Comparison of ENCODE assay signal across 8 cellular contexts in the genomic region with DNA sequence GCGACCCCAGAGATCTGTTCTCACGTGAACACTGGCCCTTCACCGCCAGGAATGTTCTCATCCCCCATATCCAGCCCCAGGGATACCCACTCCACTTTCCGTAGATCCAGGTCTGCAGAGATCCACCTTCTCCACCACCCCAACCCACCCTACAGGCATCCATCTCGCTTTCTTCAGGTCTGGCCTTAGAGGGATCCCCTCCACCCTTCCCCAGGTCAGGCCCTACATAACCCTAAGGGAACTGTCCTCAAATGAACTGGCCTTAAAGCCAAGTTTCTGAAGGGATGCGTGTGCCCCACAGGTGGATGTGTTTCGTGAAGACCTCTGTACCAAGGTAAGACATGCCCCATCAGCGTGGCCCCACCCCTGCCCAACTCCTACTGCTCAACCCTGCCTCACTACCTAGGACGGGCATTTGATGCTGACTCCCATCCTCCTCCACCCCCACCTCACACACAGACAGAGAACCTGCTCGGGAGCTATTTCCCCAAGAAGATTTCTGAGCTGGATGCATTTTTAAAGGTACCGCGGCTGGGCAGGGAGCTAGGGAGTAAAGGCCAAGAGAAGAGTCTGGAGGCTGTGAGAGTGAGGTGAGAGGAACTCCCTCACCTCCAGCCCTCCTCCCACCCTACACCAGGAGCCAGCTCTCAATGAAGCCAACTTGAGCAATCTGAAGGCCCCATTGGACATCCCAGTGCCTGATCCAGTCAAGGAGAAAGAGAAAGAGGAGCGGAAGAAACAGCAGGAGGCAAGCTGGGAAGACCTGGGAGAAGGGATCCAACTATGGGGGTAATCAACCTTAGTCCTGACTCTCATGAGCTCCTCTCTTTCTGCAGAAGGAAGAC. TPM values are rescaled to one million over a fixed set of nuclear protein-coding genes. Genes with fewer than 3 reads are reported as not detected.
DNase-seq lines count a peak whose midpoint lies in the region; ATAC-seq, FAIRE-seq and TF ChIP-seq lines count a peak whose summit lies in the region.

No MANE protein-coding gene starts in this region.

- no peak overlapping the region for H3K27ac ChIP-seq in neuronal stem cell (replicated peaks; ENCODE audit: low read length)

- H3K27ac Mint-ChIP-seq in effector memory CD8-positive, alpha-beta T cell: peak overlapping the region; percentile 87 to 88

- H3K4me2 ChIP-seq in neuronal stem cell (ENCODE audit: insufficient read depth, low read length, poor library complexity, severe bottlenecking): peak overlapping the region; percentile 90

- H3K27me3 ChIP-seq in NT2/D1 (ENCODE audit: insufficient read depth, insufficient read length): peaks cover 4% of the 10 kb centered on the region
- H3K27me3 ChIP-seq in neuronal stem cell (ENCODE audit: control insufficient read depth in 3 of 3, insufficient read depth in 3 of 3, low read depth in 1 of 3, low read length in 3 of 3): no peaks in the 10 kb centered on the region

- H2AK5ac ChIP-seq in neuronal stem cell (ENCODE audit: low read depth, low read length): peak overlapping the region; percentile 79

- DNase-seq in COLO668 (lab: John Stamatoyannopoulos, UW; ENCODE audit: unreplicated experiment) (peak; percentile 25), NT2/D1 (ENCODE audit: low read depth, low spot score) (no peak), neuronal stem cell (ENCODE audit: low spot score) (no peak), H54 (ENCODE audit: insufficient read length, low spot score) (no peak)
- no peak for DNase-seq in effector memory CD8-positive, alpha-beta T cell
- DNase-seq in stimulated activated CD4-positive, alpha-beta T cell treated with anti-CD3 and anti-CD28 coated beads, Interleukin-4, amount 100 ng/mL, for 24 hours: no peak
- no peak for DNase-seq in stimulated activated CD4-positive, alpha-beta T cell treated with anti-CD3 and anti-CD28 coated beads, Interleukin-2, amount 100 ng/mL, for 48 hours

- peak overlapping the region; percentile 73 for H2BK5ac ChIP-seq in neuronal stem cell (ENCODE audit: low read length)

- H3K27me3 Mint-ChIP-seq in effector memory CD8-positive, alpha-beta T cell: no peaks in the 10 kb centered on the region

- H3K79me1 ChIP-seq in neuronal stem cell (ENCODE audit: low read depth, low read length): peaks cover 7% of the 10 kb centered on the region

- FAIRE-seq in H54 (lab: Jason Lieb, UNC): no peak

- no peaks in the 10 kb centered on the region for H3K9me3 Mint-ChIP-seq in effector memory CD8-positive, alpha-beta T cell

- peaks cover 44% of the 10 kb centered on the region for H3K36me3 Mint-ChIP-seq in effector memory CD8-positive, alpha-beta T cell (ENCODE audit: insufficient read depth)

- peak overlapping the region; percentile 95 for H2AFZ ChIP-seq in neuronal stem cell (ENCODE audit: low read length)

- H3K4ac ChIP-seq in neuronal stem cell (ENCODE audit: low read length): no peak overlapping the region

- H3K36me3 ChIP-seq in NT2/D1 (ENCODE audit: insufficient read depth, insufficient read length, low read length): peaks cover 25% of the 10 kb centered on the region
- H3K36me3 ChIP-seq in neuronal stem cell (replicated peaks in 1 of 2; ENCODE audit: control insufficient read depth in 2 of 2, insufficient read depth in 2 of 2, low read length in 2 of 2): peaks cover 19 to 32% of the 10 kb centered on the region in 2 donors

- peak overlapping the region; percentile 100 for H3K18ac ChIP-seq in neuronal stem cell (ENCODE audit: low read length)

- peaks cover 34 to 45% of the 10 kb centered on the region in 2 donors for H3K4me1 Mint-ChIP-seq in effector memory CD8-positive, alpha-beta T cell (ENCODE audit: low read depth in 2 of 2)

- TF ChIP-seq POLR2A in H54 (IDR thresholded peaks at IDR 0.05; ENCODE audit: low read depth, low read length): no peak

- H3K4me1 ChIP-seq in NT2/D1 (ENCODE audit: insufficient read depth, insufficient read length) (peaks cover 6% of the 10 kb centered on the region), neuronal stem cell (ENCODE audit: control insufficient read depth in 2 of 2, insufficient read depth in 1 of 2, low read depth in 1 of 2, low read length in 2 of 2) (peaks cover 11 to 12% of the 10 kb centered on the region in 2 donors)

- H4K91ac ChIP-seq in neuronal stem cell (ENCODE audit: low read depth, low read length, poor library complexity): no peak overlapping the region

- H3K23ac ChIP-seq in neuronal stem cell (ENCODE audit: low read depth, low read length, poor library complexity): peak overlapping the region; percentile 75

- no peak overlapping the region for H4K8ac ChIP-seq in neuronal stem cell (ENCODE audit: low read depth, low read length)

- H3K9me3 ChIP-seq in NT2/D1 (ENCODE audit: insufficient read depth, low read length) (no peaks in the 10 kb centered on the region), neuronal stem cell (replicated peaks in 1 of 2; ENCODE audit: control insufficient read depth in 2 of 2, insufficient read depth in 1 of 2, low read depth in 1 of 2, low read length in 2 of 2) (no peaks in the 10 kb centered on the region)

- no peak overlapping the region for H2BK120ac ChIP-seq in neuronal stem cell (ENCODE audit: low read depth, low read length)

- peak overlapping the region; percentile 66 for H3K4me3 ChIP-seq in NT2/D1 (ENCODE audit: insufficient read length, low read depth)
- peak overlapping the region; percentile 87 to 94 for H3K4me3 ChIP-seq in neuronal stem cell (ENCODE audit: low read length in 2 of 2)

- no peak overlapping the region for H2BK12ac ChIP-seq in neuronal stem cell (ENCODE audit: low read length)

- WGBS in neuronal stem cell (ENCODE audit: extremely low coverage in 2 of 2, insufficient read length in 2 of 2, insufficient replicate concordance in 1 of 2), 2 donors: no CpG with 5 or more reads among the region's 13 CpGs

- H3K9ac ChIP-seq in NT2/D1 (ENCODE audit: insufficient read length, low read depth) (peak overlapping the region; percentile 77), neuronal stem cell (ENCODE audit: low read depth, low read length, poor library complexity) (peak overlapping the region; percentile 96)

- no peak overlapping the region for H2BK15ac ChIP-seq in neuronal stem cell (ENCODE audit: low read length)

- ATAC-seq in effector memory CD8-positive, alpha-beta T cell (replicated peaks): no peak
- ATAC-seq in GM21367 (IDR thresholded peaks at IDR 0.05; ENCODE audit: unreplicated experiment): no peak

- peak overlapping the region; percentile 84 to 96 for H3K4me3 Mint-ChIP-seq in effector memory CD8-positive, alpha-beta T cell

- H3K14ac ChIP-seq in neuronal stem cell (ENCODE audit: low read length): no peak overlapping the region

RNA-seq across cellular contexts. Expression of gene PSME1, which starts 0.9 kb away (rescaled TPM):
- polyA plus RNA-seq in neuronal stem cell (2013, experiment 1 of 2): 61.7 TPM
- 61.2 TPM for polyA plus RNA-seq in neuronal stem cell (2013, experiment 2 of 2)

RNA-seq across cellular contexts. Expression of gene EMC9, which starts 4.5 kb away (rescaled TPM):
- 18.2 TPM for polyA plus RNA-seq in neuronal stem cell (2013, experiment 1 of 2)
- polyA plus RNA-seq in neuronal stem cell (2013, experiment 2 of 2): 17.6 TPM

RNA-seq across cellular contexts. Expression of gene FITM1, which starts 6.4 kb away (rescaled TPM):
- polyA plus RNA-seq in neuronal stem cell (2013, experiment 1 of 2): 0.33 TPM
- polyA plus RNA-seq in neuronal stem cell (2013, experiment 2 of 2): 0.18 TPM

RNA-seq across cellular contexts. Expression of gene PSME2, which starts 9.5 kb away (rescaled TPM):
- 94.4 TPM for polyA plus RNA-seq in neuronal stem cell (2013, experiment 1 of 2)
- polyA plus RNA-seq in neuronal stem cell (2013, experiment 2 of 2): 92.0 TPM

RNA-seq across cellular contexts. Expression of gene RNF31, which starts 10.4 kb away (rescaled TPM):
- 50.4 TPM for polyA plus RNA-seq in neuronal stem cell (2013, experiment 1 of 2)
- polyA plus RNA-seq in neuronal stem cell (2013, experiment 2 of 2): 45.1 TPM
